1 cellular context compared by ENCODE assay signal in genomic region chr19:55305491-55305890, GRCh38.
TF ChIP-seq lines count a peak whose summit lies in the region.

No MANE protein-coding gene starts in this region.

TF ChIP-seq in H1, 55 proteins besides CTCF, POLR2A, EP300 and RAD21:
- no peak for TF ChIP-seq CBX8 (IDR thresholded peaks at IDR 0.05; ENCODE audit: borderline replicate concordance, low read depth, low read length)
- 0 out of 2 replicates have a peak, but pooled peaks have one; percentile 31 for TF ChIP-seq CREB1 (IDR thresholded peaks at IDR 0.05)
- TF ChIP-seq CHD1 (IDR thresholded peaks at IDR 0.05; ENCODE audit: low read depth, low read length) = no peak
- TF ChIP-seq JUN (IDR thresholded peaks at IDR 0.05; ENCODE audit: low read depth, low read length) = no peak
- no peak for TF ChIP-seq KDM4A (IDR thresholded peaks at IDR 0.05; ENCODE audit: low read depth, low read length, severe bottlenecking)
- TF ChIP-seq, protein P1, sequence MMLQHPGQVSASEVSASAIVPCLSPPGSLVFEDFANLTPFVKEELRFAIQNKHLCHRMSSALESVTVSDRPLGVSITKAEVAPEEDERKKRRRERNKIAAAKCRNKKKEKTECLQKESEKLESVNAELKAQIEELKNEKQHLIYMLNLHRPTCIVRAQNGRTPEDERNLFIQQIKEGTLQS (IDR thresholded peaks at IDR 0.05; ENCODE audit: insufficient read depth, low read depth, low read length) = peak; percentile 55; the same call in 1 of the 2 replicates
- no peak for TF ChIP-seq BRCA1 (IDR thresholded peaks at IDR 0.05; ENCODE audit: low read depth, low read length)
- TF ChIP-seq POLR2AphosphoS5 (IDR thresholded peaks at IDR 0.05; ENCODE audit: low read depth, low read length) = no peak
- no peak for TF ChIP-seq CTBP2 (IDR thresholded peaks at IDR 0.05; ENCODE audit: borderline replicate concordance, insufficient read depth, insufficient read length, low read length)
- no peak for TF ChIP-seq TAF1 (IDR thresholded peaks at IDR 0.05; ENCODE audit: low read depth, low read length)
- peak; percentile 98 for TF ChIP-seq SIX5 (IDR thresholded peaks at IDR 0.05; ENCODE audit: low read depth, low read length)
- TF ChIP-seq FOSL1 (IDR thresholded peaks at IDR 0.05; ENCODE audit: insufficient read depth, low read depth, low read length) = no peak
- no peak for TF ChIP-seq HDAC6 (IDR thresholded peaks at IDR 0.05; ENCODE audit: low read depth, low read length)
- TF ChIP-seq EZH2 (IDR thresholded peaks at IDR 0.05; ENCODE audit: low read depth, low read length, severe bottlenecking) = no peak
- no peak for TF ChIP-seq GABPA (IDR thresholded peaks at IDR 0.05; ENCODE audit: borderline replicate concordance, insufficient read depth, low read length)
